9 cellular contexts compared by ENCODE assay signal in genomic region chr4:23207059-23207458, GRCh38.
"Had no signal": no experiment of that assay in that cellular context is flagged by ENCODE, and none has a peak within 500 bp of the region (broad histone marks: within the 10 kb centered on the region; RNA-seq: fewer than 3 reads in every experiment).

No MANE protein-coding gene starts in this region.

- H3K36me3 Mint-ChIP-seq: IgD-negative memory B cell had no signal

- H3K4me3 ChIP-seq: K562 had no signal

- H3K4me1 Mint-ChIP-seq: IgD-negative memory B cell had no signal

- H3K4me3 Mint-ChIP-seq: IgD-negative memory B cell had no signal

- H3K27me3 Mint-ChIP-seq: IgD-negative memory B cell had no signal

- FAIRE-seq: HepG2, HTR-8/SVneo, K562 had no signal

- H3K4me2 ChIP-seq: KMS-11 had no signal

- H3K27ac ChIP-seq: HL-60, KMS-11 had no signal

- DNase-seq: IMR-90, KBM-7, KG1 had no signal

- ATAC-seq: HepG2, K562 had no signal

- H3K27ac Mint-ChIP-seq: IgD-negative memory B cell had no signal

- H3K9ac ChIP-seq: KMS-11 had no signal
